Comparison of ENCODE assay signal across 21 cellular contexts in genomic region chr1:92446546-92446945, GRCh38. TPM values are rescaled to one million over a fixed set of nuclear protein-coding genes. Genes with fewer than 3 reads are reported as not detected.
DNase-seq lines count a peak whose midpoint lies in the region; ATAC-seq, FAIRE-seq and TF ChIP-seq lines count a peak whose summit lies in the region.
"Had no signal": no experiment of that assay in that cellular context is flagged by ENCODE, and none has a peak within 500 bp of the region (broad histone marks: within the 10 kb centered on the region; RNA-seq: fewer than 3 reads in every experiment).

No MANE protein-coding gene starts in this region.

- 41% methylated on average over 2 of the region's 2 CpGs for WGBS in mammary epithelial cell (ENCODE audit: low coverage, missing lambda C conversion rate)
- 22 to 35% methylated on average over 2 of the region's 2 CpGs for WGBS in pancreas, 2 donors

- no peak overlapping the region for H3K4me3 ChIP-seq in mammary epithelial cell (replicated peaks in 1 of 3; ENCODE audit: insufficient read depth in 1 of 3, low read depth in 2 of 3, low read length in 3 of 3)
- no peak overlapping the region for H3K4me3 ChIP-seq in pancreas
- H3K4me3 ChIP-seq: left ventricle myocardium inferior, psoas muscle had no signal

- H3K9me3 Mint-ChIP-seq in MCF 10A (ENCODE audit: unreplicated experiment): no peaks in the 10 kb centered on the region
- H3K9me3 Mint-ChIP-seq in T-helper 2 cell treated with Interferon-gamma antibody and Interleukin-4, amounts not matched to agents 5 μg/mL and 100 μg/mL, for 36 hours: peaks cover 5% of the 10 kb centered on the region
- H3K9me3 Mint-ChIP-seq: dendritic cell treated with granulocyte-macrophage colony-stimulating factor and Interleukin-4, amounts not matched to agents 40 ng/mL and 50 ng/mL, for 4 days had no signal

- intact Hi-C loops in mammary epithelial cell (cut with micrococcal nuclease) (no loop called here), MCF 10A (cut with micrococcal nuclease) (no loop called here), pancreas (cut with DNase I) (no loop called here), posterior cingulate gyrus (cut with DNase I) (no loop called here)

- dilution Hi-C loops in mammary epithelial cell (cut with HindIII; ENCODE audit: low sequenced_read_pairs): no loop called here

- no peak overlapping the region for H3K4me2 ChIP-seq in mammary epithelial cell (ENCODE audit: insufficient read depth, low read depth, low read length)

- in situ Hi-C loops in mammary epithelial cell (cut with MboI; ENCODE audit: low sequenced_read_pairs in 2 of 2): no loop called here

- no peaks in the 10 kb centered on the region for H4K20me1 ChIP-seq in mammary epithelial cell (ENCODE audit: insufficient read depth, low read length)

- no peaks in the 10 kb centered on the region for H3K79me2 ChIP-seq in mammary epithelial cell (ENCODE audit: insufficient read depth, low read length)

- FAIRE-seq in pancreas (lab: Jason Lieb, UNC): no peak

- H3K27ac Mint-ChIP-seq in MCF 10A (ENCODE audit: low read depth, unreplicated experiment): no peak overlapping the region
- no peak overlapping the region for H3K27ac Mint-ChIP-seq in T-helper 2 cell treated with Interferon-gamma antibody and Interleukin-4, amounts not matched to agents 5 μg/mL and 100 μg/mL, for 36 hours
- H3K27ac Mint-ChIP-seq: activated CD4-positive, alpha-beta T cell treated with anti-CD3 and anti-CD28 coated beads, Interleukin-2, amount 10 ng/mL, durations not matched to agents 24 days and 14 days; CD14-positive monocyte; dendritic cell treated with granulocyte-macrophage colony-stimulating factor and Interleukin-4, amounts not matched to agents 40 ng/mL and 50 ng/mL, for 4 days; naive thymus-derived CD4-positive, alpha-beta T cell; stimulated activated memory B cell treated with anti-CD40 and anti-IgM and Interleukin-4, amounts not matched to agents 10 μg/mL and 1 μg/mL and 100 μg/mL, for 72 hours; type B pancreatic cell had no signal

- H3K27ac ChIP-seq in mammary epithelial cell (ENCODE audit: insufficient read depth, low read depth, low read length): no peak overlapping the region
- H3K27ac ChIP-seq in pancreas: no peak overlapping the region
- H3K27ac ChIP-seq: 22Rv1, left ventricle myocardium inferior, psoas muscle had no signal

- peaks cover 17% of the 10 kb centered on the region for H3K4me1 Mint-ChIP-seq in MCF 10A (ENCODE audit: insufficient read depth, unreplicated experiment)
- H3K4me1 Mint-ChIP-seq in T-helper 2 cell treated with Interferon-gamma antibody and Interleukin-4, amounts not matched to agents 5 μg/mL and 100 μg/mL, for 36 hours (ENCODE audit: low read depth): peaks cover 26% of the 10 kb centered on the region

- POLR2A ChIA-PET in MCF 10A (lab: Yijun Ruan, JAX): no interaction called here

- DNase-seq in mammary epithelial cell (peak; percentile 57), MCF 10A (ENCODE audit: unreplicated experiment) (no peak), amniotic stem cell (lab: John Stamatoyannopoulos, UW) (peak; percentile 20), hepatic stellate cell (ENCODE audit: low spot score) (peak; percentile 68), pancreas (no peak), posterior cingulate gyrus (no peak)
- DNase-seq in T-helper 2 cell treated with Interferon-gamma antibody and Interleukin-4, amounts not matched to agents 5 μg/mL and 100 μg/mL, for 36 hours (ENCODE audit: low spot score): no peak
- DNase-seq: activated CD4-positive, alpha-beta T cell treated with anti-CD3 and anti-CD28 coated beads, Interleukin-2, amount 10 ng/mL, durations not matched to agents 24 days and 14 days; activated naive CD4-positive, alpha-beta T cell; hypothalamus; left ventricle myocardium inferior; naive thymus-derived CD4-positive, alpha-beta T cell; NCI-H1436 treated with DMSO at 0.1 percent for 48 hours; NCI-H345; psoas muscle had no signal

- no peaks in the 10 kb centered on the region for H3K36me3 ChIP-seq in mammary epithelial cell (ENCODE audit: insufficient read depth, low read length)
- no peaks in the 10 kb centered on the region for H3K36me3 ChIP-seq in pancreas
- H3K36me3 ChIP-seq: left ventricle myocardium inferior had no signal

- H3K9ac ChIP-seq in mammary epithelial cell (ENCODE audit: insufficient read depth, low read length): no peak overlapping the region

- no peaks in the 10 kb centered on the region for H3K27me3 Mint-ChIP-seq in MCF 10A (ENCODE audit: insufficient read depth, unreplicated experiment)
- H3K27me3 Mint-ChIP-seq in T-helper 2 cell treated with Interferon-gamma antibody and Interleukin-4, amounts not matched to agents 5 μg/mL and 100 μg/mL, for 36 hours (ENCODE audit: low read depth): no peaks in the 10 kb centered on the region
- H3K27me3 Mint-ChIP-seq: dendritic cell treated with granulocyte-macrophage colony-stimulating factor and Interleukin-4, amounts not matched to agents 40 ng/mL and 50 ng/mL, for 4 days had no signal

- TF ChIP-seq CTCF in mammary epithelial cell (conservative IDR thresholded peaks at IDR 0.05 in 1 of 2, IDR thresholded peaks at IDR 0.05 in 1 of 2; ENCODE audit: extremely low read depth in 1 of 2, insufficient read depth in 1 of 2, low read depth in 1 of 2, low read length in 2 of 2) (no peak), MCF 10A (IDR thresholded peaks at IDR 0.05; ENCODE audit: unreplicated experiment) (no peak), pancreas (IDR thresholded peaks at IDR 0.05) (no peak)

- H2AFZ ChIP-seq in mammary epithelial cell (ENCODE audit: low read depth, low read length): peak overlapping the region; percentile 7

- H3K36me3 Mint-ChIP-seq in MCF 10A (ENCODE audit: insufficient read depth, unreplicated experiment): no peaks in the 10 kb centered on the region
- H3K36me3 Mint-ChIP-seq in T-helper 2 cell treated with Interferon-gamma antibody and Interleukin-4, amounts not matched to agents 5 μg/mL and 100 μg/mL, for 36 hours (ENCODE audit: low read depth): peaks cover 1% of the 10 kb centered on the region
- H3K36me3 Mint-ChIP-seq: CD14-positive monocyte; naive thymus-derived CD4-positive, alpha-beta T cell; stimulated activated memory B cell treated with anti-CD40 and anti-IgM and Interleukin-4, amounts not matched to agents 10 μg/mL and 1 μg/mL and 100 μg/mL, for 72 hours; type B pancreatic cell had no signal

- no TSS peak for BruUV-seq in mammary epithelial cell (replicated peaks; lab: Mats Ljungman, UMichigan)
- no TSS peak for BruUV-seq in MCF 10A (replicated peaks; lab: Mats Ljungman, UMichigan)

- no peak overlapping the region for H3K4me3 Mint-ChIP-seq in MCF 10A (ENCODE audit: unreplicated experiment)
- H3K4me3 Mint-ChIP-seq in T-helper 2 cell treated with Interferon-gamma antibody and Interleukin-4, amounts not matched to agents 5 μg/mL and 100 μg/mL, for 36 hours: no peak overlapping the region
- H3K4me3 Mint-ChIP-seq: activated CD4-positive, alpha-beta T cell treated with anti-CD3 and anti-CD28 coated beads, Interleukin-2, amount 10 ng/mL, durations not matched to agents 24 days and 14 days; CD14-positive monocyte; dendritic cell treated with granulocyte-macrophage colony-stimulating factor and Interleukin-4, amounts not matched to agents 40 ng/mL and 50 ng/mL, for 4 days; naive thymus-derived CD4-positive, alpha-beta T cell; stimulated activated memory B cell treated with anti-CD40 and anti-IgM and Interleukin-4, amounts not matched to agents 10 μg/mL and 1 μg/mL and 100 μg/mL, for 72 hours; type B pancreatic cell had no signal

- H3K4me1 ChIP-seq in mammary epithelial cell (ENCODE audit: insufficient read depth, low read length): peaks cover 4% of the 10 kb centered on the region
- no peaks in the 10 kb centered on the region for H3K4me1 ChIP-seq in pancreas
- H3K4me1 ChIP-seq: left ventricle myocardium inferior, psoas muscle had no signal

- H3K27me3 ChIP-seq in mammary epithelial cell (ENCODE audit: insufficient read depth, low read length): no peaks in the 10 kb centered on the region
- no peaks in the 10 kb centered on the region for H3K27me3 ChIP-seq in pancreas

- no peaks in the 10 kb centered on the region for H3K9me3 ChIP-seq in mammary epithelial cell (replicated peaks; ENCODE audit: insufficient read depth, low read length)
- no peaks in the 10 kb centered on the region for H3K9me3 ChIP-seq in pancreas

- ATAC-seq in HG03159 (IDR thresholded peaks at IDR 0.05; ENCODE audit: unreplicated experiment) (no peak), pancreas (no peak)
- ATAC-seq: naive thymus-derived CD4-positive, alpha-beta T cell; psoas muscle had no signal

- CTCF ChIA-PET in mammary epithelial cell (lab: Charles Lee; ENCODE audit: low non-redundant PET): no interaction called here
- CTCF ChIA-PET in MCF 10A (lab: Yijun Ruan, JAX): no interaction called here

RNA-seq across cellular contexts. Expression of gene GFI1, which starts 40.2 kb away (rescaled TPM):
- total RNA-seq in mammary epithelial cell (under 1 TPM; under 0.01 to 0.54 TPM), MCF 10A (2022) (0.27 TPM in 1 of 2 replicates, not detected in the other), pancreas (1 to 10 TPM; 5.2 to 7.4 (median 6.6) TPM)
- polyA plus RNA-seq in mammary epithelial cell (0.43 TPM), pancreas (1 to 10 TPM; 5.4 TPM)
- 0.62 TPM for polyA minus RNA-seq in mammary epithelial cell
- polyA plus RNA-seq: CD14-positive monocyte had no signal

Comparison
In these comparisons a context has a peak if more than half of its experiments do, and no peak if none do; other contexts are left out.
1. DNase-seq: peak in mammary epithelial cell (single experiment), amniotic stem cell (single experiment) and hepatic stellate cell (single experiment); none in MCF 10A (single experiment), T-helper 2 cell treated with Interferon-gamma antibody and Interleukin-4, amounts not matched to agents 5 μg/mL and 100 μg/mL, for 36 hours (single experiment), pancreas (0 of 6) and posterior cingulate gyrus (0 of 10).